ENCODE assay signal across 28 cellular contexts in the genomic region with DNA sequence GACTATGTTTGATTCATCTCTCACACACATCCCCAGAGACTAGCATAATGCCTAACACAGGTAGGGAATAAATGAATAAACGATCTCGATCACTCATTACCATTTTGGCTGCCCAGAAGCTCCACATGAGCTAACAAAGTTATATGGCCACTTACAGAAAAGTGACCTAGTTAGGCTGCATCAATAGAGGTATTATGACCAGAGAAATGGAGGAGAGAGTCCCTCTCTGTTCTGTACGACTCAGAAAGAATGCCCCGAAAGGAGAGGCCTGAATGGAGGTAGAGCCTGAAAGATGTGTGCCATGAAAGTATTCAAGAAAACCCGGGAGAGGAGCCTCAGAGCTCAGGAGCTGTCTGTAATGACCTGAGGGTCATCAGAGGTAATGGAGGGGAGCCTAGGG.
"Had no signal": no experiment of that assay in that cellular context is flagged by ENCODE, and none has a peak within 500 bp of the region (broad histone marks: within the 10 kb centered on the region; RNA-seq: fewer than 3 reads in every experiment).

No MANE protein-coding gene starts in this region.

- H3K36me3 ChIP-seq: neutrophil, ovary, right lobe of liver, sigmoid colon, stomach, thoracic aorta, thyroid gland, tibial nerve, upper lobe of left lung, vagina had no signal

- H3K27me3 ChIP-seq: ovary, right lobe of liver, thyroid gland, tibial nerve, upper lobe of left lung, vagina had no signal

- H3K4me1 ChIP-seq: parathyroid adenoma, psoas muscle, right lobe of liver, sigmoid colon, stomach, thyroid gland, upper lobe of left lung, vagina had no signal

- H3K9me3 ChIP-seq: neutrophil, ovary, psoas muscle, right lobe of liver, sigmoid colon, stomach, thoracic aorta, thyroid gland, tibial nerve, upper lobe of left lung, vagina had no signal

- H3K9ac ChIP-seq: parathyroid adenoma had no signal

- FAIRE-seq: small intestine, urothelium cell line had no signal

- ATAC-seq: naive thymus-derived CD8-positive, alpha-beta T cell; natural killer cell treated with Interleukin-12 subunit alpha and Interleukin-12 subunit beta and Interleukin-15 and Interleukin-18, amount 100 ng/mL, for 72 hours; psoas muscle; right cardiac atrium; right lobe of liver; stimulated activated effector memory CD8-positive, alpha-beta T cell treated with anti-CD3 and anti-CD28 coated beads, Interleukin-12 subunit alpha, Interleukin-12 subunit beta, amount 100 ng/mL, for 72 hours; stimulated activated naive B cell treated with anti-CD40 and anti-IgM and Interleukin-4, amounts not matched to agents 10 μg/mL and 1 μg/mL and 100 μg/mL, for 72 hours had no signal

- DNase-seq: naive thymus-derived CD8-positive, alpha-beta T cell; nephron progenitor cell; nucleus accumbens; ovary; posterior cingulate gyrus; psoas muscle; right cardiac atrium; right lobe of liver; sigmoid colon; small intestine; stimulated activated CD4-positive, alpha-beta T cell treated with anti-CD3 and anti-CD28 coated beads, Interleukin-15, amount 100 ng/mL, for 24 hours; stimulated activated CD4-positive, alpha-beta T cell treated with anti-CD3 and anti-CD28 coated beads, Interleukin-2, amount 100 ng/mL, for 24 hours; stimulated activated CD4-positive, alpha-beta T cell treated with anti-CD3 and anti-CD28 coated beads, Interleukin-2, amount 100 ng/mL, for 48 hours; stimulated activated CD4-positive, alpha-beta T cell treated with anti-CD3 and anti-CD28 coated beads, Interleukin-4, amount 100 ng/mL, for 24 hours; stimulated activated naive B cell treated with anti-CD40 and anti-IgM and Interleukin-4, amounts not matched to agents 10 μg/mL and 1 μg/mL and 100 μg/mL, for 72 hours; stimulated activated naive CD4-positive, alpha-beta T cell treated with Interleukin-2 at 50 U/mL for 16 hours; stomach; thyroid gland; trophoblast cell; upper lobe of left lung had no signal

- H2AFZ ChIP-seq: parathyroid adenoma had no signal

- H3K27ac ChIP-seq: neutrophil, ovary, parathyroid adenoma, psoas muscle, right lobe of liver, sigmoid colon, stomach, thoracic aorta, thyroid gland, tibial nerve, upper lobe of left lung, vagina had no signal

- H3K4me3 ChIP-seq: ovary, psoas muscle, right lobe of liver, sigmoid colon, stomach, thoracic aorta, thyroid gland, tibial nerve, upper lobe of left lung, vagina had no signal

- H3K79me2 ChIP-seq: parathyroid adenoma had no signal
